In the genomic region with DNA sequence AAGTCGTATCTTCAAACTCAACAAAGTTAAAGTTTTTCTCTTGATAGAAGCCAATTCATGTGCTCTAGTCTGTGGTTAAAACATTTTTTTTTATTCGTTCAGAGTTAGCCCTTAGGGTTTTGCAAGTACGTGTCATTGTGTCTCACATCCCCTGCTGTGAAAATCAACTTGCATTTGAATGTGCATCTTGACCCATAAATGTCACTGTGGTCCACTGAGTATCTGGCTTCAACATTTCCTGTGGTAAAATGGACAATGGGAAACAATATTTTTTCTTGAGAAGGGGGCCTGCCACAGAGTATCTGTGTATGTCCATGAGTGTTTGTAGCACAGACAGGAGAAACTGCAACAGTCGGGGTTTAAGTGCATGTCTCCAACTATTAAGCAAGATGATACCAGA, we compare ENCODE assay signal across 19 cellular contexts.
DNase-seq lines count a peak whose midpoint lies in the region; ATAC-seq, FAIRE-seq and TF ChIP-seq lines count a peak whose summit lies in the region.
"Had no signal": no experiment of that assay in that cellular context is flagged by ENCODE, and none has a peak within 500 bp of the region (broad histone marks: within the 10 kb centered on the region; RNA-seq: fewer than 3 reads in every experiment).

No MANE protein-coding gene starts in this region.

- H3K4me3 Mint-ChIP-seq in nephron progenitor cell = no peak overlapping the region
- H3K4me3 Mint-ChIP-seq: stimulated activated naive B cell treated with anti-CD40 and anti-IgM and Interleukin-4, amounts not matched to agents 10 μg/mL and 1 μg/mL and 100 μg/mL, for 72 hours had no signal

- ATAC-seq in HG03439 (IDR thresholded peaks at IDR 0.05; ENCODE audit: unreplicated experiment) = no peak
- ATAC-seq: heart right ventricle; stimulated activated naive B cell treated with anti-CD40 and anti-IgM and Interleukin-4, amounts not matched to agents 10 μg/mL and 1 μg/mL and 100 μg/mL, for 72 hours had no signal

- H3K4me1 ChIP-seq in ACC112 (ENCODE audit: control insufficient read depth, insufficient read depth, low read length, unreplicated experiment) = peaks cover 50% of the 10 kb centered on the region
- H3K4me1 ChIP-seq in iPS DF 6.9 (ENCODE audit: control insufficient read depth, insufficient read depth, low read length) = no peaks in the 10 kb centered on the region
- H3K4me1 ChIP-seq: heart right ventricle, upper lobe of left lung had no signal

- WGBS in iPS DF 6.9 (ENCODE audit: insufficient coverage, insufficient read length) = no CpG with 5 or more reads among the region's 4 CpGs

- DNase-seq in H54 (ENCODE audit: insufficient read length, low spot score) = no peak
- peak; percentile 90 for DNase-seq in RPMI7951 (ENCODE audit: low read depth)
- DNase-seq in iPS DF 6.9 (ENCODE audit: low read depth, low spot score) = peak; percentile 7
- no peak for DNase-seq in nephron progenitor cell
- no peak for DNase-seq in GM10266 (ENCODE audit: extremely low spot score)
- no peak for DNase-seq in DMS79 treated with DMSO at 0.1 percent for 48 hours (lab: John Stamatoyannopoulos, UW)
- DNase-seq: activated CD8-positive, alpha-beta memory T cell treated with anti-CD3 and anti-CD28 coated beads for 24 hours; dermis blood vessel endothelial cell; erythroblast; heart right ventricle; Karpas-422; NCI-H187; NCI-H526; stimulated activated naive B cell treated with anti-CD40 and anti-IgM and Interleukin-4, amounts not matched to agents 10 μg/mL and 1 μg/mL and 100 μg/mL, for 72 hours; upper lobe of left lung had no signal

- no peak overlapping the region for H3K4me3 ChIP-seq in ACC112 (ENCODE audit: low read depth, low read length)
- no peak overlapping the region for H3K4me3 ChIP-seq in iPS DF 6.9 (ENCODE audit: low read length)
- H3K4me3 ChIP-seq: heart right ventricle, skin epidermis, upper lobe of left lung had no signal

- peak; percentile 38 for FAIRE-seq in H54 (lab: Jason Lieb, UNC)

- no peaks in the 10 kb centered on the region for H3K27me3 ChIP-seq in ACC112 (ENCODE audit: insufficient read depth, low read length)
- H3K27me3 ChIP-seq in iPS DF 6.9 (ENCODE audit: control insufficient read depth, insufficient read depth, low read length) = no peaks in the 10 kb centered on the region
- H3K27me3 ChIP-seq: heart right ventricle, upper lobe of left lung had no signal

- H3K36me3 ChIP-seq in ACC112 (ENCODE audit: insufficient read depth, low read length) = no peaks in the 10 kb centered on the region
- H3K36me3 ChIP-seq in iPS DF 6.9 (ENCODE audit: control insufficient read depth, insufficient read depth, low read length) = no peaks in the 10 kb centered on the region
- H3K36me3 ChIP-seq: heart right ventricle, upper lobe of left lung had no signal

- H3K27me3 Mint-ChIP-seq in nephron progenitor cell (ENCODE audit: low read depth, poor library complexity) = no peaks in the 10 kb centered on the region
- H3K27me3 Mint-ChIP-seq: stimulated activated naive B cell treated with anti-CD40 and anti-IgM and Interleukin-4, amounts not matched to agents 10 μg/mL and 1 μg/mL and 100 μg/mL, for 72 hours had no signal

- H2AFZ ChIP-seq in ACC112 (ENCODE audit: low read length, unreplicated experiment) = peak overlapping the region; percentile 58

- H3K79me2 ChIP-seq in ACC112 (ENCODE audit: control insufficient read depth, insufficient read depth, low read length, unreplicated experiment) = no peaks in the 10 kb centered on the region

- peaks cover 4% of the 10 kb centered on the region for H3K4me1 Mint-ChIP-seq in nephron progenitor cell
- H3K4me1 Mint-ChIP-seq: stimulated activated naive B cell treated with anti-CD40 and anti-IgM and Interleukin-4, amounts not matched to agents 10 μg/mL and 1 μg/mL and 100 μg/mL, for 72 hours had no signal

- TF ChIP-seq POLR2A in H54 (IDR thresholded peaks at IDR 0.05; ENCODE audit: low read depth, low read length) = no peak

- H3K27ac Mint-ChIP-seq in nephron progenitor cell = no peak overlapping the region
- H3K27ac Mint-ChIP-seq: activated T-helper 2 cell treated with anti-CD3 and anti-CD28 coated beads, Interferon-gamma antibody, Interleukin-2, Interleukin-4, amounts not matched to agents 10 μg/mL and 5 μg/mL and 100 μg/mL, durations not matched to agents 14 hours and 24 hours and 36 hours; stimulated activated naive B cell treated with anti-CD40 and anti-IgM and Interleukin-4, amounts not matched to agents 10 μg/mL and 1 μg/mL and 100 μg/mL, for 72 hours had no signal

- H3K27ac ChIP-seq in ACC112 (ENCODE audit: low read depth, low read length) (no peak overlapping the region), iPS DF 6.9 (ENCODE audit: low read length) (no peak overlapping the region)
- H3K27ac ChIP-seq: heart right ventricle, skin epidermis, upper lobe of left lung had no signal

- no peaks in the 10 kb centered on the region for H3K36me3 Mint-ChIP-seq in nephron progenitor cell (ENCODE audit: low read depth)
- H3K36me3 Mint-ChIP-seq: stimulated activated naive B cell treated with anti-CD40 and anti-IgM and Interleukin-4, amounts not matched to agents 10 μg/mL and 1 μg/mL and 100 μg/mL, for 72 hours had no signal

- no peak for TF ChIP-seq CTCF in nephron progenitor cell (IDR thresholded peaks at IDR 0.05)
- TF ChIP-seq CTCF in GM10266 (IDR thresholded peaks at IDR 0.05; ENCODE audit: control insufficient read depth, insufficient read depth, low read depth, missing control alignments) = no peak

- H3K9me3 ChIP-seq in iPS DF 6.9 (ENCODE audit: control insufficient read depth, insufficient read depth, low read length) = no peaks in the 10 kb centered on the region
- H3K9me3 ChIP-seq: heart right ventricle, upper lobe of left lung had no signal

- H3K9me3 Mint-ChIP-seq in nephron progenitor cell = no peaks in the 10 kb centered on the region
- H3K9me3 Mint-ChIP-seq: activated T-helper 2 cell treated with anti-CD3 and anti-CD28 coated beads, Interferon-gamma antibody, Interleukin-2, Interleukin-4, amounts not matched to agents 10 μg/mL and 5 μg/mL and 100 μg/mL, durations not matched to agents 14 hours and 24 hours and 36 hours; stimulated activated naive B cell treated with anti-CD40 and anti-IgM and Interleukin-4, amounts not matched to agents 10 μg/mL and 1 μg/mL and 100 μg/mL, for 72 hours had no signal

Comparison
In these comparisons a context has a peak if more than half of its experiments do, and no peak if none do; other contexts are left out.
1. DNase-seq: peak in RPMI7951 (single experiment) and iPS DF 6.9 (single experiment); none in H54 (single experiment), nephron progenitor cell (single experiment), GM10266 (single experiment) and DMS79 treated with DMSO at 0.1 percent for 48 hours (single experiment).